In genomic region chr17:82327757-82328140, GRCh38 we compare ENCODE assay signal across 27 cellular contexts. TPM values are rescaled to one million over a fixed set of nuclear protein-coding genes. Genes with fewer than 3 reads are reported as not detected.
DNase-seq lines count a peak whose midpoint lies in the region; ATAC-seq, FAIRE-seq and TF ChIP-seq lines count a peak whose summit lies in the region.
"Had no signal": no experiment of that assay in that cellular context is flagged by ENCODE, and none has a peak within 500 bp of the region (broad histone marks: within the 10 kb centered on the region; RNA-seq: fewer than 3 reads in every experiment).

No MANE protein-coding gene starts in this region.

- DNase-seq in RWPE2 (ENCODE audit: low spot score) (peak; percentile 61), kidney (no peak), osteoblast (ENCODE audit: insufficient read length, low spot score, missing footprints) (peak; percentile 83), urothelium cell line (ENCODE audit: low spot score) (no peak), dorsolateral prefrontal cortex (no peak), ureter (ENCODE audit: low spot score) (no peak)
- DNase-seq: CD4-positive, alpha-beta T cell; DMS 273 treated with DMSO at 0.1 percent for 48 hours; DMS79 treated with DMSO at 0.1 percent for 48 hours; MV-4-11; NCI-H1694; NCI-H2081; NCI-H2171; NCI-H524; NCI-H82; OCI-M1; Right ventricle myocardium superior had no signal

- H3K4me3 ChIP-seq in RWPE2 (ENCODE audit: severe bottlenecking) (no peak overlapping the region), kidney (ENCODE audit: low read length in 2 of 2) (no peak overlapping the region), osteoblast (ENCODE audit: insufficient read depth, low read length) (no peak overlapping the region), dorsolateral prefrontal cortex (no peak overlapping the region)
- H3K4me3 ChIP-seq: GM12878, HAP-1 had no signal

- no peak overlapping the region for H3K9ac ChIP-seq in kidney (ENCODE audit: low read length in 2 of 2)

- H4K20me1 ChIP-seq in osteoblast (ENCODE audit: insufficient read depth, low read length): no peaks in the 10 kb centered on the region

- no peaks in the 10 kb centered on the region for H3K27me3 ChIP-seq in RWPE2 (ENCODE audit: insufficient read depth, poor library complexity, severe bottlenecking)
- H3K27me3 ChIP-seq in osteoblast (ENCODE audit: insufficient read depth, low read length): peaks cover 20% of the 10 kb centered on the region
- H3K27me3 ChIP-seq in dorsolateral prefrontal cortex: peaks cover 0 to 66% (median 32%) of the 10 kb centered on the region in 45 donors

- H3K4me2 ChIP-seq in osteoblast (ENCODE audit: insufficient read depth, low read length): no peak overlapping the region

- ATAC-seq in RWPE2 (ENCODE audit: low read depth) (no peak), GM18867 (IDR thresholded peaks at IDR 0.05; ENCODE audit: unreplicated experiment) (no peak)
- ATAC-seq: GM12878 had no signal

- intact Hi-C loops in kidney (cut with DNase I): loop anchor here (10.0 kb wide), 2 partner anchors 93 to 123 kb away; no protein-coding TSS in a partner anchor
- intact Hi-C loops in dorsolateral prefrontal cortex (cut with DNase I): no loop called here

- no peak overlapping the region for H3K27ac ChIP-seq in RWPE2 (ENCODE audit: poor library complexity, severe bottlenecking)
- peak overlapping the region; percentile 63 to 74 for H3K27ac ChIP-seq in kidney (ENCODE audit: low read depth in 2 of 2, low read length in 2 of 2)
- no peak overlapping the region for H3K27ac ChIP-seq in osteoblast (ENCODE audit: low read depth, low read length)
- no peak overlapping the region for H3K27ac ChIP-seq in dorsolateral prefrontal cortex

- no peak for TF ChIP-seq CTCF in RWPE2 (IDR thresholded peaks at IDR 0.05; ENCODE audit: poor library complexity, severe bottlenecking)
- TF ChIP-seq CTCF in kidney (IDR thresholded peaks at IDR 0.05; ENCODE audit: borderline replicate concordance, extremely low read depth, insufficient read depth): no peak
- TF ChIP-seq CTCF in osteoblast (IDR thresholded peaks at IDR 0.05; ENCODE audit: extremely low read depth, low read depth, low read length): no peak
- no peak for TF ChIP-seq CTCF in dorsolateral prefrontal cortex (IDR thresholded peaks at IDR 0.05 in 54 of 56, conservative IDR thresholded peaks at IDR 0.05 in 2 of 56; ENCODE audit: low read depth in 1 of 56, partially characterized antibody in 56 of 56)

- no peak overlapping the region for H2AFZ ChIP-seq in osteoblast (ENCODE audit: low read length)

- FAIRE-seq in kidney (lab: Jason Lieb, UNC) (no peak), urothelium cell line (lab: Jason Lieb, UNC) (no peak)
- FAIRE-seq: GM12878, RCC 7860 had no signal

- no peaks in the 10 kb centered on the region for H3K9me3 ChIP-seq in RWPE2 (ENCODE audit: severe bottlenecking)
- no peaks in the 10 kb centered on the region for H3K9me3 ChIP-seq in kidney (ENCODE audit: control insufficient read depth in 1 of 2, low read length in 2 of 2)
- no peaks in the 10 kb centered on the region for H3K9me3 ChIP-seq in osteoblast (ENCODE audit: low read depth, low read length)
- H3K9me3 ChIP-seq: Caco-2, HAP-1 had no signal

- H3K4me1 ChIP-seq in RWPE2 (ENCODE audit: insufficient read depth, poor library complexity, severe bottlenecking): peaks cover 24% of the 10 kb centered on the region
- peaks cover 16 to 18% of the 10 kb centered on the region in 2 donors for H3K4me1 ChIP-seq in kidney (ENCODE audit: control insufficient read depth in 1 of 2, insufficient read depth in 1 of 2, low read depth in 1 of 2, low read length in 2 of 2)
- H3K4me1 ChIP-seq in osteoblast (ENCODE audit: insufficient read depth, low read length): peaks cover 8% of the 10 kb centered on the region

- H3K36me3 ChIP-seq in RWPE2 (ENCODE audit: low read depth) (no peaks in the 10 kb centered on the region), kidney (ENCODE audit: control insufficient read depth in 1 of 2, insufficient read depth in 2 of 2, low read length in 2 of 2) (no peaks in the 10 kb centered on the region), osteoblast (ENCODE audit: insufficient read depth, low read length) (no peaks in the 10 kb centered on the region)
- H3K36me3 ChIP-seq: HAP-1 had no signal

- H3K79me2 ChIP-seq in osteoblast (ENCODE audit: insufficient read depth, low read length): no peaks in the 10 kb centered on the region

RNA-seq across cellular contexts. Expression of gene SECTM1, which starts 5.8 kb away (rescaled TPM):
- total RNA-seq in kidney (87.5 TPM), osteoblast (5.8 and 11.5 TPM in 2 replicates), dorsolateral prefrontal cortex (10 to 100 TPM in 3 of 120 experiments, 1 to 10 TPM in 85, under 1 TPM in 30, not detected in 2; 0.33 to 16.8 (median 1.9) TPM), ureter (12.6 TPM)
- 15.4 TPM for polyA plus RNA-seq in kidney (ENCODE audit: insufficient read depth, low read depth, low replicate concordance)
- total RNA-seq: GM12878 had no signal

RNA-seq across cellular contexts. Expression of gene CD7, which starts 10.3 kb away (rescaled TPM):
- total RNA-seq in kidney (9.2 TPM), osteoblast (not detected in 2 replicates), dorsolateral prefrontal cortex (1 to 10 TPM in 24 of 120 experiments, under 1 TPM in 50, not detected in 46; 0.24 to 2.2 (median 0.71) TPM), ureter (3.4 TPM)
- polyA plus RNA-seq in kidney (ENCODE audit: insufficient read depth, low read depth, low replicate concordance): 1.0 TPM
- total RNA-seq: HT1080, M059J, SK-MEL-5 had no signal
- polyA plus RNA-seq: GM12878 had no signal

RNA-seq across cellular contexts. Expression of gene TEX19, which starts 31.3 kb away (rescaled TPM):
- total RNA-seq in kidney (not detected), osteoblast (under 0.01 and 0.29 TPM in 2 replicates), dorsolateral prefrontal cortex (not detected), ureter (not detected)
- polyA plus RNA-seq in kidney (ENCODE audit: insufficient read depth, low read depth, low replicate concordance): not detected
- total RNA-seq: CD4-positive, alpha-beta T cell; Right ventricle myocardium superior had no signal

RNA-seq across cellular contexts. Expression of gene UTS2R, which starts 43.8 kb away (rescaled TPM):
- total RNA-seq in kidney (not detected), osteoblast (not detected in 2 replicates), dorsolateral prefrontal cortex (1 to 10 TPM in 89 of 120 experiments, under 1 TPM in 26, not detected in 5; 0.43 to 6.8 (median 1.6) TPM), ureter (not detected)
- not detected for polyA plus RNA-seq in kidney (ENCODE audit: insufficient read depth, low read depth, low replicate concordance)
- total RNA-seq: CD4-positive, alpha-beta T cell; HT1080; M059J; SK-MEL-5 had no signal
- polyA plus RNA-seq: BJ, IgD-negative memory B cell had no signal

RNA-seq across cellular contexts. Expression of gene CSNK1D, which starts 54.2 kb away (rescaled TPM):
- total RNA-seq in kidney (160 TPM), osteoblast (45.4 and 50.3 TPM in 2 replicates), dorsolateral prefrontal cortex (100 to 1,000 TPM in 117 of 120 experiments, 10 to 100 TPM in 3; 96.2 to 160 (median 125) TPM), ureter (170 TPM)
- 69.7 TPM for polyA plus RNA-seq in kidney (ENCODE audit: insufficient read depth, low read depth, low replicate concordance)

Comparison
In these comparisons a context has a peak if more than half of its experiments do, and no peak if none do; other contexts are left out.
1. DNase-seq: peak in RWPE2 (single experiment) and osteoblast (single experiment); none in kidney (single experiment), urothelium cell line (single experiment), dorsolateral prefrontal cortex (0 of 10) and ureter (single experiment).
2. H3K27ac ChIP-seq: peak in kidney (2 of 2); none in RWPE2 (single experiment), osteoblast (single experiment) and dorsolateral prefrontal cortex (0 of 59).